ENCODE assay signal across 8 cellular contexts in the genomic region with DNA sequence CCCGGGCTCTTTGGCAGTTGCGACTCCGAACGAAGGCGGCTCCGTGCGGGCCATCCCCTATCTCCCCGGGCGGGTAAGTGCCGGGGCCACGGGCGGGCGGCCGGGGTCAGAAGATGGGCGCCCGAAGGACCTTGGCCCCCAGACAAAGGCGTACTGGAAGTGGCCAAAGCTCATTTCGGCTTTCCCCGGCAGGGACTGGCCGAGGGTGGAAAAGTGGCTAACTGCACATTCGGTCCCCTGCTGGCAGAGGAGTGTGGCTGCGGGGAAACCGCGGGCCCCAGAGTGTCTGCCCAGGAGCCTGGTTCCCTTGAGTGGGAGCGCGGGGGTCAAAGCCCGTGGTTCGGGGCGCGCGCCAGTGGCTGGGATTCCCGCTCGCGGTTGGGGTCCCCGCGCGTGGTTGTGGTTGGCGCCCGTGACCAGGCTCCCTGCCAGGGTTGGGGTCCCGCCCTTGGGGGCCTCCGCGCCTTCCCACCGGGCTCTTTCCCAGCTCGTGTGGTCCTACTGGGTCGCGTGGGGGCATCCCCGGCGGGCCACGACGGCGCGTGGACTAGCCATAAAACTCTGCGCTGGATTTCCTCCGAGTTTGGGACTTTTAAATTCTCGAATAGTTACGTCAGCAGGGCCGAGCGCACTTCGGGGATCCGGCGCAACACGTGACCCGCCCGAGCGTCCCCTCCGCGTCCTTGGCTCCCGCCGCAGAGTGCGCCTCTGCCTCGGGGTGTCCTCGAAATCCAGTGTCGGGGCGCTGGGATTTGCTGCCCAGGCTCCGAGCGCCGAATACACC.
A peak's percentile ranks its signal among the peaks of the same experiment; 100 is the strongest.
DNase-seq lines count a peak whose midpoint lies in the region; ATAC-seq and TF ChIP-seq lines count a peak whose summit lies in the region.

No MANE protein-coding gene starts in this region.

- peak; percentile 9 for DNase-seq in activated CD8-positive, alpha-beta T cell treated with anti-CD3 and anti-CD28 coated beads for 36 hours
- DNase-seq in activated CD8-positive, alpha-beta T cell treated with anti-CD3 and anti-CD28 coated beads, Interleukin-2, amount 10 ng/mL, durations not matched to agents 7 days and 5 days: no peak
- peak; percentile 80 for DNase-seq in M059J (ENCODE audit: low read depth)
- DNase-seq in astrocyte of the hippocampus (ENCODE audit: low read depth, low spot score): peak; percentile 87
- DNase-seq in hepatocyte (ENCODE audit: low spot score): peak; percentile 85
- no peak for DNase-seq in activated gamma-delta T cell (lab: John Stamatoyannopoulos, UW)

- intact Hi-C loops in activated CD8-positive, alpha-beta T cell treated with anti-CD3 and anti-CD28 coated beads for 36 hours (cut with micrococcal nuclease): no loop called here

- peaks cover 43% of the 10 kb centered on the region for H3K79me2 ChIP-seq in hepatocyte

- peaks cover 4% of the 10 kb centered on the region for H4K20me1 ChIP-seq in hepatocyte (ENCODE audit: insufficient read depth, poor library complexity, severe bottlenecking)

- H2AFZ ChIP-seq in hepatocyte: peak overlapping the region; percentile 79

- WGBS in hepatocyte (ENCODE audit: low lambda C conversion rate, missing lambda C conversion rate): 1% methylated on average over 72 of the region's 77 CpGs

- no peaks in the 10 kb centered on the region for H3K36me3 Mint-ChIP-seq in activated CD8-positive, alpha-beta T cell treated with anti-CD3 and anti-CD28 coated beads for 36 hours (ENCODE audit: low read depth)
- no peaks in the 10 kb centered on the region for H3K36me3 Mint-ChIP-seq in activated CD8-positive, alpha-beta T cell treated with anti-CD3 and anti-CD28 coated beads, Interleukin-2, amount 10 ng/mL, durations not matched to agents 7 days and 5 days (ENCODE audit: low read depth)

- H3K27me3 Mint-ChIP-seq in activated CD8-positive, alpha-beta T cell treated with anti-CD3 and anti-CD28 coated beads for 36 hours: peaks cover 32% of the 10 kb centered on the region
- H3K27me3 Mint-ChIP-seq in activated CD8-positive, alpha-beta T cell treated with anti-CD3 and anti-CD28 coated beads, Interleukin-2, amount 10 ng/mL, durations not matched to agents 7 days and 5 days (ENCODE audit: low read depth): peaks cover 47% of the 10 kb centered on the region

- no peaks in the 10 kb centered on the region for H3K27me3 ChIP-seq in hepatocyte
- H3K27me3 ChIP-seq in skeletal muscle satellite cell (ENCODE audit: control insufficient read depth, insufficient read depth, low read length): no peaks in the 10 kb centered on the region

- peak overlapping the region; percentile 100 for H3K9ac ChIP-seq in skeletal muscle satellite cell (ENCODE audit: low read depth, low read length)

- peak overlapping the region; percentile 99 for H3K27ac ChIP-seq in hepatocyte

- H3K4me1 Mint-ChIP-seq in activated CD8-positive, alpha-beta T cell treated with anti-CD3 and anti-CD28 coated beads for 36 hours (ENCODE audit: low read depth): peaks cover 2% of the 10 kb centered on the region
- no peaks in the 10 kb centered on the region for H3K4me1 Mint-ChIP-seq in activated CD8-positive, alpha-beta T cell treated with anti-CD3 and anti-CD28 coated beads, Interleukin-2, amount 10 ng/mL, durations not matched to agents 7 days and 5 days (ENCODE audit: low read depth)

- no peaks in the 10 kb centered on the region for H3K9me3 Mint-ChIP-seq in activated CD8-positive, alpha-beta T cell treated with anti-CD3 and anti-CD28 coated beads for 36 hours
- H3K9me3 Mint-ChIP-seq in activated CD8-positive, alpha-beta T cell treated with anti-CD3 and anti-CD28 coated beads, Interleukin-2, amount 10 ng/mL, durations not matched to agents 7 days and 5 days (ENCODE audit: insufficient read depth): no peaks in the 10 kb centered on the region

- H3K4me2 ChIP-seq in hepatocyte (peak overlapping the region; percentile 91), skeletal muscle satellite cell (ENCODE audit: low read length) (peak overlapping the region; percentile 87)

- POLR2A ChIA-PET in activated CD8-positive, alpha-beta T cell treated with anti-CD3 and anti-CD28 coated beads for 36 hours (lab: Charles Lee): no interaction called here
- POLR2A ChIA-PET in activated CD8-positive, alpha-beta T cell treated with anti-CD3 and anti-CD28 coated beads, Interleukin-2, amount 10 ng/mL, durations not matched to agents 7 days and 5 days (lab: Charles Lee): no interaction called here

- H3K9me3 ChIP-seq in hepatocyte (ENCODE audit: low read depth) (no peaks in the 10 kb centered on the region), skeletal muscle satellite cell (replicated peaks; ENCODE audit: low read length) (no peaks in the 10 kb centered on the region)

- CTCF ChIA-PET in activated CD8-positive, alpha-beta T cell treated with anti-CD3 and anti-CD28 coated beads for 36 hours (lab: Charles Lee): no interaction called here
- CTCF ChIA-PET in activated CD8-positive, alpha-beta T cell treated with anti-CD3 and anti-CD28 coated beads, Interleukin-2, amount 10 ng/mL, durations not matched to agents 7 days and 5 days (lab: Charles Lee): no interaction called here

- ATAC-seq in activated CD8-positive, alpha-beta T cell treated with anti-CD3 and anti-CD28 coated beads for 36 hours: no peak
- ATAC-seq in activated CD8-positive, alpha-beta T cell treated with anti-CD3 and anti-CD28 coated beads, Interleukin-2, amount 10 ng/mL, durations not matched to agents 7 days and 5 days: no peak
- no peak for ATAC-seq in HG02798 (IDR thresholded peaks at IDR 0.05; ENCODE audit: poor library complexity, unreplicated experiment)

- H3K4me3 ChIP-seq in hepatocyte (peak overlapping the region; percentile 79), skeletal muscle satellite cell (ENCODE audit: low read length) (peak overlapping the region; percentile 93)

- no peaks in the 10 kb centered on the region for H3K9me2 ChIP-seq in hepatocyte (replicated peaks; ENCODE audit: insufficient read depth)

- TF ChIP-seq CTCF in activated CD8-positive, alpha-beta T cell treated with anti-CD3 and anti-CD28 coated beads for 36 hours (IDR thresholded peaks at IDR 0.05): no peak
- TF ChIP-seq CTCF in hepatocyte (IDR thresholded peaks at IDR 0.05; ENCODE audit: poor library complexity): peak; percentile 52

- H3K4me3 Mint-ChIP-seq in activated CD8-positive, alpha-beta T cell treated with anti-CD3 and anti-CD28 coated beads for 36 hours: no peak overlapping the region
- no peak overlapping the region for H3K4me3 Mint-ChIP-seq in activated CD8-positive, alpha-beta T cell treated with anti-CD3 and anti-CD28 coated beads, Interleukin-2, amount 10 ng/mL, durations not matched to agents 7 days and 5 days

- H3K4me1 ChIP-seq in hepatocyte (ENCODE audit: insufficient read depth) (peaks cover 17% of the 10 kb centered on the region), skeletal muscle satellite cell (ENCODE audit: control insufficient read depth, insufficient read depth, low read length) (peaks cover 29% of the 10 kb centered on the region)

- H3K36me3 ChIP-seq in hepatocyte (replicated peaks; ENCODE audit: insufficient read depth, low read depth): no peaks in the 10 kb centered on the region
- no peaks in the 10 kb centered on the region for H3K36me3 ChIP-seq in skeletal muscle satellite cell (ENCODE audit: insufficient read depth, low read length)

- H3K27ac Mint-ChIP-seq in activated CD8-positive, alpha-beta T cell treated with anti-CD3 and anti-CD28 coated beads for 36 hours: no peak overlapping the region
- no peak overlapping the region for H3K27ac Mint-ChIP-seq in activated CD8-positive, alpha-beta T cell treated with anti-CD3 and anti-CD28 coated beads, Interleukin-2, amount 10 ng/mL, durations not matched to agents 7 days and 5 days

Comparison
In these comparisons a context has a peak if more than half of its experiments do, and no peak if none do; other contexts are left out.
1. DNase-seq: peak in activated CD8-positive, alpha-beta T cell treated with anti-CD3 and anti-CD28 coated beads for 36 hours (single experiment), M059J (single experiment), astrocyte of the hippocampus (single experiment) and hepatocyte (single experiment); none in activated CD8-positive, alpha-beta T cell treated with anti-CD3 and anti-CD28 coated beads, Interleukin-2, amount 10 ng/mL, durations not matched to agents 7 days and 5 days (single experiment) and activated gamma-delta T cell (single experiment).